Comparison of ENCODE assay signal across 12 cellular contexts in the genomic region with DNA sequence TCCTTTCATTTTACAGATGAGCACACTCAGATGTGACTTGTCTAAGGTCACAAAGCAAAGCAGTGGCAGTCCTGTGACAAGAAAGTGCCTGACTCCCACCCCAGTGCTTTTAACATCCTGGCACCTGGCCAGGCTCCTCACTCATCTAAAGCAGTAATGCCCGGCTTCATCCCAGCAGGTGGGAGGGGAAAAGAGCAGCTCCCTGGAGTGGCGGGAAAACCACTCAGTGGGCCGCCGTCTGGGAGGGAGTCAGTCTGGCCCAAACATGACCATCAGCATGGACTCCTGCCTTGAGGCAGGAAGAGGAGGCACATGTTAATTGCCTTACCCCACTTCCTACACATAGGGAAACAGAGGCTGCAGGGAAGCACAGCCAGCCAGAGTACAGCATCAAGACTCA. TPM values are rescaled to one million over a fixed set of nuclear protein-coding genes. Genes with fewer than 3 reads are reported as not detected.
DNase-seq lines count a peak whose midpoint lies in the region; ATAC-seq and TF ChIP-seq lines count a peak whose summit lies in the region.
"Had no signal": no experiment of that assay in that cellular context is flagged by ENCODE, and none has a peak within 500 bp of the region (broad histone marks: within the 10 kb centered on the region; RNA-seq: fewer than 3 reads in every experiment).

No MANE protein-coding gene starts in this region.

- WGBS in right cardiac atrium, result 39% methylated on average over 4 of the region's 4 CpGs
- WGBS in aorta, 2 donors, result 16 to 36% methylated on average over 4 of the region's 4 CpGs

- H3K36me3 ChIP-seq in aorta (ENCODE audit: control insufficient read depth in 1 of 2, insufficient read depth in 2 of 2, low read length in 1 of 2), result no peaks in the 10 kb centered on the region
- H3K36me3 ChIP-seq: adrenal gland had no signal

- peaks cover 12% of the 10 kb centered on the region for H3K27me3 Mint-ChIP-seq in endothelial cell (ENCODE audit: unreplicated experiment)

- H3K9me3 ChIP-seq in right cardiac atrium (ENCODE audit: control insufficient read depth, low read length) (no peaks in the 10 kb centered on the region), aorta (ENCODE audit: control insufficient read depth, low read length) (no peaks in the 10 kb centered on the region)
- H3K9me3 ChIP-seq: adrenal gland had no signal

- peak; percentile 49 to 75 (median 62) for DNase-seq in right cardiac atrium
- no peak for DNase-seq in left ventricle myocardium superior
- DNase-seq in NCI-H510A (lab: John Stamatoyannopoulos, UW), result peak; percentile 80
- DNase-seq in endothelial cell (ENCODE audit: low spot score), result no peak
- peak; percentile 52 to 83 for DNase-seq in aorta
- no peak for DNase-seq in stimulated activated naive CD4-positive, alpha-beta T cell treated with Interleukin-2 at 50 U/mL for 16 hours (lab: John Stamatoyannopoulos, UW)
- DNase-seq: activated CD4-positive, CD25-positive, alpha-beta regulatory T cell; NCI-H1694 had no signal

- H3K27me3 ChIP-seq in right cardiac atrium (ENCODE audit: control insufficient read depth, insufficient read depth), result no peaks in the 10 kb centered on the region
- no peaks in the 10 kb centered on the region for H3K27me3 ChIP-seq in aorta (ENCODE audit: control insufficient read depth in 1 of 2, insufficient read depth in 2 of 2, low read length in 1 of 2)
- H3K27me3 ChIP-seq: adrenal gland had no signal

- H3K4me3 ChIP-seq in right cardiac atrium (ENCODE audit: low read length) (no peak overlapping the region), aorta (ENCODE audit: low read length in 2 of 2) (no peak overlapping the region)
- H3K4me3 ChIP-seq: adrenal gland had no signal

- ATAC-seq in right cardiac atrium, result no peak
- no peak for ATAC-seq in left ventricle myocardium superior
- no peak for ATAC-seq in aorta (ENCODE audit: low FRiP score)
- ATAC-seq in GM18873 (IDR thresholded peaks at IDR 0.05; ENCODE audit: low FRiP score, unreplicated experiment), result no peak
- ATAC-seq in HG03432 (IDR thresholded peaks at IDR 0.05; ENCODE audit: unreplicated experiment), result no peak
- ATAC-seq: esophagus mucosa had no signal

- H3K27ac ChIP-seq in right cardiac atrium (ENCODE audit: low read length), result no peak overlapping the region
- no peak overlapping the region for H3K27ac ChIP-seq in aorta (ENCODE audit: low read depth in 1 of 2, low read length in 2 of 2)

- TF ChIP-seq CTCF in endothelial cell (IDR thresholded peaks at IDR 0.05; ENCODE audit: unreplicated experiment), result no peak

- peak overlapping the region; percentile 42 for H3K4me3 Mint-ChIP-seq in endothelial cell (ENCODE audit: unreplicated experiment)

- H3K4me1 ChIP-seq in right cardiac atrium (ENCODE audit: control insufficient read depth, insufficient read depth, low read length) (peaks cover 17% of the 10 kb centered on the region), aorta (ENCODE audit: control insufficient read depth in 1 of 2, insufficient read depth in 2 of 2, low read length in 2 of 2) (peaks cover 0 to 2% of the 10 kb centered on the region in 2 donors)

- H3K9me3 Mint-ChIP-seq in endothelial cell (ENCODE audit: unreplicated experiment), result no peaks in the 10 kb centered on the region

- H3K4me1 Mint-ChIP-seq in endothelial cell (ENCODE audit: unreplicated experiment), result peaks cover 48% of the 10 kb centered on the region

- intact Hi-C loops in right cardiac atrium (cut with DNase I), result no loop called here
- intact Hi-C loops in left ventricle myocardium superior (cut with micrococcal nuclease), result no loop called here
- intact Hi-C loops in aorta (cut with DNase I), result no loop called here

- no peak overlapping the region for H3K27ac Mint-ChIP-seq in endothelial cell (ENCODE audit: unreplicated experiment)

- H3K36me3 Mint-ChIP-seq in endothelial cell (ENCODE audit: low read depth, unreplicated experiment), result peaks cover 14% of the 10 kb centered on the region

RNA-seq across cellular contexts. Expression of gene PCGF2, which starts 2.6 kb away (rescaled TPM):
- total RNA-seq in right cardiac atrium, result 10 to 100 TPM; 28.2 to 48.4 (median 34.7) TPM
- 34.3 TPM for polyA plus RNA-seq in right cardiac atrium
- total RNA-seq in left ventricle myocardium superior, result 23.8 TPM
- total RNA-seq in endothelial cell (ENCODE audit: unreplicated experiment), result 79.4 TPM
- 10 to 100 TPM; 61.4 to 75.5 TPM for total RNA-seq in aorta
- polyA plus RNA-seq in aorta, result 10 to 100 TPM; 32.8 to 33.2 TPM

RNA-seq across cellular contexts. Expression of gene PSMB3, which starts 7.0 kb away (rescaled TPM):
- 100 to 1,000 TPM; 134 to 167 (median 146) TPM for total RNA-seq in right cardiac atrium
- 247 TPM for polyA plus RNA-seq in right cardiac atrium
- total RNA-seq in left ventricle myocardium superior, result 167 TPM
- 175 TPM for total RNA-seq in endothelial cell (ENCODE audit: unreplicated experiment)
- total RNA-seq in aorta, result 100 to 1,000 TPM in 1 of 2 donors, 10 to 100 TPM in 1; 99.9 to 109 TPM
- 100 to 1,000 TPM; 164 to 183 TPM for polyA plus RNA-seq in aorta

RNA-seq across cellular contexts. Expression of gene CISD3, which starts 15.4 kb away (rescaled TPM):
- total RNA-seq in right cardiac atrium, result 10 to 100 TPM; 43.7 to 74.6 (median 67.9) TPM
- polyA plus RNA-seq in right cardiac atrium, result 78.1 TPM
- total RNA-seq in left ventricle myocardium superior, result 87.9 TPM
- 17.0 TPM for total RNA-seq in endothelial cell (ENCODE audit: unreplicated experiment)
- total RNA-seq in aorta, result 10 to 100 TPM; 18.3 to 18.8 TPM
- polyA plus RNA-seq in aorta, result 10 to 100 TPM; 42.4 to 59.0 TPM

RNA-seq across cellular contexts. Expression of gene MLLT6, which starts 40.5 kb away (rescaled TPM):
- 100 to 1,000 TPM in 2 of 4 donors, 10 to 100 TPM in 2; 80.7 to 108 (median 94.2) TPM for total RNA-seq in right cardiac atrium
- 81.2 TPM for polyA plus RNA-seq in right cardiac atrium
- 88.0 TPM for total RNA-seq in left ventricle myocardium superior
- 33.8 TPM for total RNA-seq in endothelial cell (ENCODE audit: unreplicated experiment)
- total RNA-seq in aorta, result 100 to 1,000 TPM; 124 to 195 TPM
- 10 to 100 TPM; 28.7 to 70.1 TPM for polyA plus RNA-seq in aorta

RNA-seq across cellular contexts. Expression of gene PIP4K2B, which starts 53.8 kb away (rescaled TPM):
- total RNA-seq in right cardiac atrium (10 to 100 TPM; 39.2 to 50.0 (median 46.2) TPM), left ventricle myocardium superior (42.3 TPM), endothelial cell (ENCODE audit: unreplicated experiment) (91.7 TPM), aorta (10 to 100 TPM; 32.4 to 48.4 TPM)
- polyA plus RNA-seq in right cardiac atrium (28.2 TPM), aorta (10 to 100 TPM in 1 of 2 donors, 1 to 10 TPM in 1; 9.6 to 26.1 TPM)

Comparison
In these comparisons a context has a peak if more than half of its experiments do, and no peak if none do; other contexts are left out.
1. DNase-seq: peak in right cardiac atrium (3 of 3), NCI-H510A (single experiment) and aorta (2 of 2); none in left ventricle myocardium superior (single experiment), endothelial cell (single experiment) and stimulated activated naive CD4-positive, alpha-beta T cell treated with Interleukin-2 at 50 U/mL for 16 hours (single experiment).